In genomic region chr13:110677731-110678545, GRCh38 we compare ENCODE assay signal across 16 cellular contexts. TPM values are rescaled to one million over a fixed set of nuclear protein-coding genes. Genes with fewer than 3 reads are reported as not detected.
DNase-seq lines count a peak whose midpoint lies in the region; ATAC-seq, FAIRE-seq and TF ChIP-seq lines count a peak whose summit lies in the region.
"Had no signal": no experiment of that assay in that cellular context is flagged by ENCODE, and none has a peak within 500 bp of the region (broad histone marks: within the 10 kb centered on the region; RNA-seq: fewer than 3 reads in every experiment).

No MANE protein-coding gene starts in this region.

- peaks cover 32% of the 10 kb centered on the region for H3K4me1 Mint-ChIP-seq in CD14-positive monocyte

- intact Hi-C loops in CD14-positive monocyte (cut with micrococcal nuclease), result no loop called here

- peak; percentile 96 for ATAC-seq in omental fat pad (ENCODE audit: low FRiP score)

- no peaks in the 10 kb centered on the region for H3K9me3 Mint-ChIP-seq in CD14-positive monocyte

- no peak for TF ChIP-seq CTCF in CD14-positive monocyte (IDR thresholded peaks at IDR 0.05)
- no peak for TF ChIP-seq CTCF in omental fat pad (IDR thresholded peaks at IDR 0.05)

- no peak overlapping the region for H3K4me3 Mint-ChIP-seq in CD14-positive monocyte
- H3K4me3 Mint-ChIP-seq: CD4-positive, CD25-positive, alpha-beta regulatory T cell had no signal

- TF ChIP-seq POLR2A in GM12891 (IDR thresholded peaks at IDR 0.05; ENCODE audit: low read depth, low read length), result no peak

- FAIRE-seq in GM12891 (lab: Jason Lieb, UNC), result peak; percentile 28
- FAIRE-seq: G401.6 had no signal

- peaks cover 45 to 70% of the 10 kb centered on the region in 2 donors for H3K36me3 Mint-ChIP-seq in CD14-positive monocyte

- DNase-seq in CD14-positive monocyte (ENCODE audit: low spot score) (no peak), GM12891 (ENCODE audit: insufficient read length, low spot score) (no peak), cerebellum (ENCODE audit: low spot score) (peak; percentile 71), omental fat pad (ENCODE audit: low spot score) (no peak), GM19240 (ENCODE audit: insufficient read length, low spot score) (no peak), DMS53 treated with DMSO at 0.1 percent for 48 hours (lab: John Stamatoyannopoulos, UW; ENCODE audit: unreplicated experiment) (no peak), amygdala (lab: John Stamatoyannopoulos, UW) (no peak)
- DNase-seq in activated CD8-positive, alpha-beta memory T cell treated with anti-CD3 and anti-CD28 coated beads, Interleukin-2, amount 50 U/mL, for 4 hours, result no peak
- DNase-seq: CD4-positive, CD25-positive, alpha-beta regulatory T cell; GOT3; Kasumi-1; left cardiac atrium; NCI-H1436; PC-9; SW 1271 had no signal

- H3K27ac Mint-ChIP-seq in CD14-positive monocyte, result peak overlapping the region; percentile 1 to 100 (median 70)

- no peaks in the 10 kb centered on the region for H3K27me3 Mint-ChIP-seq in CD14-positive monocyte (ENCODE audit: low read depth in 3 of 3)
- H3K27me3 Mint-ChIP-seq: CD4-positive, CD25-positive, alpha-beta regulatory T cell had no signal

TF ChIP-seq in GM12891, 5 proteins besides CTCF, POLR2A, EP300 and RAD21:
- TF ChIP-seq SPI1 (IDR thresholded peaks at IDR 0.05; ENCODE audit: low read depth, low read length), result no peak
- no peak for TF ChIP-seq PAX5 (IDR thresholded peaks at IDR 0.05; ENCODE audit: insufficient read depth, low read length, severe bottlenecking)
- no peak for TF ChIP-seq POLR2AphosphoS5 (IDR thresholded peaks at IDR 0.05; ENCODE audit: low read depth, low read length)
- TF ChIP-seq POU2F2 (IDR thresholded peaks at IDR 0.05; ENCODE audit: low read depth, low read length), result no peak
- TF ChIP-seq TAF1 (IDR thresholded peaks at IDR 0.05; ENCODE audit: low read depth, low read length), result no peak

RNA-seq across cellular contexts. Expression of gene CARS2, which starts 28.0 kb away (rescaled TPM):
- 100 to 1,000 TPM; 130 to 227 TPM for polyA plus RNA-seq in CD14-positive monocyte
- 67.0 TPM for polyA plus RNA-seq in GM12891 (2012; ENCODE audit: low read depth, missing spikeins)
- 49.3 TPM for total RNA-seq in cerebellum
- 100 to 1,000 TPM in 1 of 4 donors, 10 to 100 TPM in 3; 40.0 to 398 (median 65.2) TPM for total RNA-seq in omental fat pad

RNA-seq across cellular contexts. Expression of gene ING1, which starts 35.6 kb away (rescaled TPM):
- 10 to 100 TPM in 1 of 2 donors, 1 to 10 TPM in 1; 8.4 to 11.8 TPM for polyA plus RNA-seq in CD14-positive monocyte
- polyA plus RNA-seq in GM12891 (2012; ENCODE audit: low read depth, missing spikeins), result 19.1 TPM
- 14.1 TPM for total RNA-seq in cerebellum
- total RNA-seq in omental fat pad, result 10 to 100 TPM; 14.9 to 56.6 (median 20.8) TPM
